8 cellular contexts compared by ENCODE assay signal in genomic region chr7:1065263-1066260, GRCh38. TPM values are rescaled to one million over a fixed set of nuclear protein-coding genes. Genes with fewer than 3 reads are reported as not detected.
DNase-seq lines count a peak whose midpoint lies in the region; ATAC-seq and TF ChIP-seq lines count a peak whose summit lies in the region.

No MANE protein-coding gene starts in this region.

- peaks cover 25% of the 10 kb centered on the region for H3K4me1 ChIP-seq in OCI-LY1 (ENCODE audit: insufficient read depth, low read length, severe bottlenecking)

- H3K79me2 ChIP-seq in OCI-LY1 (ENCODE audit: insufficient read depth, low read length): no peaks in the 10 kb centered on the region

- H3K4me3 ChIP-seq in OCI-LY1 (ENCODE audit: low read depth, low read length, poor library complexity, severe bottlenecking): peak overlapping the region; percentile 44
- H3K4me3 ChIP-seq in epithelial cell of esophagus (ENCODE audit: low read length): no peak overlapping the region

- H3K27me3 ChIP-seq in OCI-LY1 (ENCODE audit: insufficient read depth, low read length): no peaks in the 10 kb centered on the region

- no peaks in the 10 kb centered on the region for H3K9me3 ChIP-seq in OCI-LY1 (ENCODE audit: low read length)

- peak; percentile 85 for TF ChIP-seq CTCF in OCI-LY1 (IDR thresholded peaks at IDR 0.05; ENCODE audit: low read length)
- peak; percentile 72 for TF ChIP-seq CTCF in epithelial cell of esophagus (IDR thresholded peaks at IDR 0.05; ENCODE audit: insufficient read depth, low read depth, low read length, missing control alignments)

- no peak overlapping the region; the same call in 1 of the 2 replicates for H3K9ac ChIP-seq in OCI-LY1 (ENCODE audit: low read length)

- H2AFZ ChIP-seq in OCI-LY1 (ENCODE audit: low read length): no peak overlapping the region

- no peaks in the 10 kb centered on the region for H3F3A ChIP-seq in OCI-LY1 (ENCODE audit: insufficient read depth, low read length)

- H3K36me3 ChIP-seq in OCI-LY1 (ENCODE audit: insufficient read depth, low read length): no peaks in the 10 kb centered on the region

- H4K20me1 ChIP-seq in OCI-LY1 (ENCODE audit: insufficient read depth, low read length): no peaks in the 10 kb centered on the region

- no peaks in the 10 kb centered on the region for H3K9me2 ChIP-seq in OCI-LY1 (ENCODE audit: low read depth, low read length)

- ATAC-seq in HG03159 (IDR thresholded peaks at IDR 0.05; ENCODE audit: unreplicated experiment): peak; percentile 74

- DNase-seq in NCI-H524 (lab: John Stamatoyannopoulos, UW) (peak; percentile 35 to 58), NCI-H524 treated with DMSO at 0.1 percent for 48 hours (lab: John Stamatoyannopoulos, UW) (no peak), activated T-cell treated with anti-CD3 and anti-CD28 coated beads for 1 hour (ENCODE audit: low read depth) (peak; percentile 78), epithelial cell of esophagus (ENCODE audit: low read depth) (peak; percentile 75), myocyte (ENCODE audit: low read depth) (peak; percentile 82)
- peak; percentile 56 to 65 for DNase-seq in stimulated activated CD8-positive, alpha-beta memory T cell treated with anti-CD3 and anti-CD28 coated beads, Interleukin-7, amount 100 ng/mL, for 4 hours (ENCODE audit: low read depth in 2 of 2)

- peak overlapping the region; percentile 53; the same call in 1 of the 2 replicates for H3K4me2 ChIP-seq in OCI-LY1 (ENCODE audit: low read length)

- no peak overlapping the region for H3K27ac ChIP-seq in OCI-LY1 (ENCODE audit: low read depth, low read length, poor library complexity, severe bottlenecking)

RNA-seq across cellular contexts. Expression of gene GPR146, which starts 21.2 kb away (rescaled TPM):
- total RNA-seq in myocyte: 2.2 and 3.2 TPM in 2 replicates
- 3.7 TPM for polyA plus RNA-seq in myocyte (2012)

RNA-seq across cellular contexts. Expression of gene GPER1, which starts 22.4 kb away (rescaled TPM):
- total RNA-seq in myocyte: 1.1 and 1.6 TPM in 2 replicates
- 2.6 TPM for polyA plus RNA-seq in myocyte (2012)
